In genomic region chr12:80714846-80715245, GRCh38 we compare ENCODE assay signal across 21 cellular contexts. TPM values are rescaled to one million over a fixed set of nuclear protein-coding genes. Genes with fewer than 3 reads are reported as not detected.
DNase-seq lines count a peak whose midpoint lies in the region; ATAC-seq, FAIRE-seq and TF ChIP-seq lines count a peak whose summit lies in the region.
"Had no signal": no experiment of that assay in that cellular context is flagged by ENCODE, and none has a peak within 500 bp of the region (broad histone marks: within the 10 kb centered on the region; RNA-seq: fewer than 3 reads in every experiment).

No MANE protein-coding gene starts in this region.

- H3K27me3 Mint-ChIP-seq in astrocyte (ENCODE audit: low read depth, unreplicated experiment), result peaks cover 66% of the 10 kb centered on the region
- peaks cover 33 to 51% of the 10 kb centered on the region in 2 donors for H3K27me3 Mint-ChIP-seq in stimulated activated naive B cell treated with anti-CD40 and anti-IgM and Interleukin-4, amounts not matched to agents 10 μg/mL and 1 μg/mL and 100 μg/mL, for 72 hours

- intact Hi-C loops in gastrocnemius medialis (cut with DNase I; ENCODE audit: low total_unique reads), result loop anchor here (5.0 kb wide), 1 partner anchor 47 kb away; no protein-coding TSS in a partner anchor

- H3K4me3 Mint-ChIP-seq in astrocyte (ENCODE audit: unreplicated experiment), result no peak overlapping the region
- no peak overlapping the region for H3K4me3 Mint-ChIP-seq in stimulated activated naive B cell treated with anti-CD40 and anti-IgM and Interleukin-4, amounts not matched to agents 10 μg/mL and 1 μg/mL and 100 μg/mL, for 72 hours

- H3K4ac ChIP-seq in mesendoderm (ENCODE audit: low read depth, low read length), result no peak overlapping the region

- H3K4me2 ChIP-seq in astrocyte (ENCODE audit: low read length) (peak overlapping the region; percentile 86), mesendoderm (ENCODE audit: low read length) (no peak overlapping the region)
- H3K4me2 ChIP-seq: BLaER1 had no signal

- H3K9me3 ChIP-seq in ES-I3 (ENCODE audit: control insufficient read depth, insufficient read depth, low read length) (no peaks in the 10 kb centered on the region), astrocyte (ENCODE audit: insufficient read depth, low read depth, low read length) (no peaks in the 10 kb centered on the region), gastrocnemius medialis (no peaks in the 10 kb centered on the region)

- H3K27me3 ChIP-seq in astrocyte (ENCODE audit: insufficient read depth, low read length) (peaks cover 27% of the 10 kb centered on the region), mesendoderm (ENCODE audit: insufficient read depth, low read length, poor library complexity) (no peaks in the 10 kb centered on the region), gastrocnemius medialis (peaks cover 0 to 4% (median 4%) of the 10 kb centered on the region in 3 donors)
- H3K27me3 ChIP-seq: BLaER1 had no signal

- H3K36me3 Mint-ChIP-seq in astrocyte (ENCODE audit: low read depth, unreplicated experiment), result no peaks in the 10 kb centered on the region
- H3K36me3 Mint-ChIP-seq in stimulated activated naive B cell treated with anti-CD40 and anti-IgM and Interleukin-4, amounts not matched to agents 10 μg/mL and 1 μg/mL and 100 μg/mL, for 72 hours, result no peaks in the 10 kb centered on the region

- WGBS in mesendoderm (ENCODE audit: extremely low coverage, insufficient coverage, low lambda C conversion rate), result no CpG with 5 or more reads among the region's 3 CpGs

- no peak overlapping the region for H3K18ac ChIP-seq in mesendoderm (ENCODE audit: low read length)

- H3K79me1 ChIP-seq in mesendoderm (ENCODE audit: low read length), result no peaks in the 10 kb centered on the region

- H3K4me1 ChIP-seq in ES-I3 (ENCODE audit: insufficient read depth, low read length), result peaks cover 9% of the 10 kb centered on the region; the same call in 1 of the 2 replicates
- peaks cover 4% of the 10 kb centered on the region for H3K4me1 ChIP-seq in astrocyte (ENCODE audit: insufficient read depth, low read length)
- H3K4me1 ChIP-seq in mesendoderm (ENCODE audit: control insufficient read depth, low read depth, low read length), result peaks cover 5% of the 10 kb centered on the region
- peaks cover 4 to 10% of the 10 kb centered on the region in 2 donors for H3K4me1 ChIP-seq in gastrocnemius medialis
- H3K4me1 ChIP-seq: BLaER1 had no signal

- H2BK15ac ChIP-seq in mesendoderm (replicated peaks; ENCODE audit: low read depth), result no peak overlapping the region

- no peak overlapping the region for H4K5ac ChIP-seq in mesendoderm (ENCODE audit: low read length)

- no peak overlapping the region for H4K8ac ChIP-seq in mesendoderm (ENCODE audit: low read depth, low read length)

- in situ Hi-C loops in gastrocnemius medialis (cut with MboI; ENCODE audit: low sequenced_read_pairs in 4 of 4), result no loop called here

- H3K56ac ChIP-seq in mesendoderm (ENCODE audit: low read length), result no peak overlapping the region

- H3K9me3 Mint-ChIP-seq in astrocyte (ENCODE audit: unreplicated experiment), result peaks cover 7% of the 10 kb centered on the region
- peaks cover 0 to 3% of the 10 kb centered on the region in 2 donors for H3K9me3 Mint-ChIP-seq in stimulated activated naive B cell treated with anti-CD40 and anti-IgM and Interleukin-4, amounts not matched to agents 10 μg/mL and 1 μg/mL and 100 μg/mL, for 72 hours

- no peaks in the 10 kb centered on the region for H4K20me1 ChIP-seq in astrocyte (ENCODE audit: insufficient read depth, low read length)
- H4K20me1 ChIP-seq: BLaER1 had no signal

- FAIRE-seq in astrocyte (lab: Jason Lieb, UNC), result no peak
- FAIRE-seq: G401.6 had no signal

- H3K36me3 ChIP-seq in ES-I3 (ENCODE audit: insufficient read depth, low read length) (no peaks in the 10 kb centered on the region), astrocyte (ENCODE audit: insufficient read depth, low read length) (no peaks in the 10 kb centered on the region), mesendoderm (ENCODE audit: control insufficient read depth, insufficient read depth, low read length) (no peaks in the 10 kb centered on the region), gastrocnemius medialis (no peaks in the 10 kb centered on the region)
- H3K36me3 ChIP-seq: BLaER1 had no signal

- H3K4me1 Mint-ChIP-seq in astrocyte (ENCODE audit: low read depth, unreplicated experiment), result peaks cover 4% of the 10 kb centered on the region
- H3K4me1 Mint-ChIP-seq in stimulated activated naive B cell treated with anti-CD40 and anti-IgM and Interleukin-4, amounts not matched to agents 10 μg/mL and 1 μg/mL and 100 μg/mL, for 72 hours, result peaks cover 0 to 1% of the 10 kb centered on the region in 2 donors

- no peak overlapping the region for H2BK5ac ChIP-seq in mesendoderm (ENCODE audit: low read length)

- H2AK5ac ChIP-seq in mesendoderm (ENCODE audit: low read length), result no peak overlapping the region

- H3K27ac Mint-ChIP-seq in astrocyte (ENCODE audit: unreplicated experiment), result no peak overlapping the region
- no peak overlapping the region for H3K27ac Mint-ChIP-seq in stimulated activated naive B cell treated with anti-CD40 and anti-IgM and Interleukin-4, amounts not matched to agents 10 μg/mL and 1 μg/mL and 100 μg/mL, for 72 hours

- DNase-seq in astrocyte (ENCODE audit: low read depth), result no peak
- DNase-seq in mesendoderm, result peak; percentile 23
- DNase-seq in gastrocnemius medialis, result no peak
- no peak for DNase-seq in cerebellar cortex (ENCODE audit: low spot score)
- no peak for DNase-seq in HUDEP-2 (lab: John Stamatoyannopoulos, UW; ENCODE audit: unreplicated experiment in 76 of 76)
- DNase-seq in stimulated activated naive B cell treated with anti-CD40 and anti-IgM and Interleukin-4, amounts not matched to agents 10 μg/mL and 1 μg/mL and 100 μg/mL, for 72 hours, result no peak
- DNase-seq: 8988T, DMS79 treated with DMSO at 0.1 percent for 48 hours, IMR-90, Karpas-422, MM.1S, NCI-H1105, NCI-H1694 treated with DMSO at 0.1 percent for 48 hours, NCI-H2107, NCI-H345, NCI-H69, SHP77 treated with DMSO at 0.1 percent for 48 hours had no signal

- H3K79me2 ChIP-seq in astrocyte (ENCODE audit: insufficient read depth, low read length) (no peaks in the 10 kb centered on the region), mesendoderm (ENCODE audit: control insufficient read depth, insufficient read depth, low read length) (no peaks in the 10 kb centered on the region)

- peak overlapping the region; percentile 27; the same call in 1 of the 2 replicates for H3K9ac ChIP-seq in ES-I3 (ENCODE audit: low read depth, low read length)
- no peak overlapping the region for H3K9ac ChIP-seq in astrocyte (ENCODE audit: low read length)
- no peak overlapping the region for H3K9ac ChIP-seq in mesendoderm (ENCODE audit: low read length)
- H3K9ac ChIP-seq: BLaER1 had no signal

- no peak overlapping the region for H3K27ac ChIP-seq in astrocyte (ENCODE audit: low read depth, low read length)
- no peak overlapping the region for H3K27ac ChIP-seq in mesendoderm (ENCODE audit: low read depth, low read length)
- H3K27ac ChIP-seq in gastrocnemius medialis, result peak overlapping the region; percentile 27 to 91 (median 79)
- H3K27ac ChIP-seq: BLaER1 had no signal

- no peak overlapping the region for H3K23ac ChIP-seq in mesendoderm (ENCODE audit: low read length)

- ATAC-seq in gastrocnemius medialis, result no peak
- no peak for ATAC-seq in HG02970 (IDR thresholded peaks at IDR 0.05; ENCODE audit: low FRiP score, unreplicated experiment)
- no peak for ATAC-seq in stimulated activated naive B cell treated with anti-CD40 and anti-IgM and Interleukin-4, amounts not matched to agents 10 μg/mL and 1 μg/mL and 100 μg/mL, for 72 hours (replicated peaks)

- TF ChIP-seq CTCF in astrocyte (IDR thresholded peaks at IDR 0.05; ENCODE audit: insufficient read depth, low read depth, low read length) (no peak), gastrocnemius medialis (IDR thresholded peaks at IDR 0.05 in 4 of 5, conservative IDR thresholded peaks at IDR 0.05 in 1 of 5) (no peak)

- H2AFZ ChIP-seq in astrocyte (ENCODE audit: low read depth, low read length), result no peak overlapping the region

- H3K4me3 ChIP-seq in astrocyte (ENCODE audit: insufficient read depth, low read depth, low read length) (no peak overlapping the region), mesendoderm (ENCODE audit: low read length) (no peak overlapping the region), gastrocnemius medialis (peak overlapping the region in 1 of 4 donors; percentile 51)
- H3K4me3 ChIP-seq: BLaER1 had no signal

- H2BK120ac ChIP-seq in mesendoderm (ENCODE audit: low read depth, low read length), result no peak overlapping the region

- no peak for TF ChIP-seq POLR2A in gastrocnemius medialis (IDR thresholded peaks at IDR 0.05)

RNA-seq across cellular contexts. Expression of gene MYF5, which starts 1.9 kb away (rescaled TPM):
- not detected in 2 replicates for total RNA-seq in astrocyte
- 0.04 TPM for polyA plus RNA-seq in mesendoderm (2013, experiment 1 of 2)
- polyA plus RNA-seq in mesendoderm (2013, experiment 2 of 2), result 0.08 TPM
- total RNA-seq in gastrocnemius medialis, result 1 to 10 TPM; 1.7 to 9.3 (median 5.6) TPM
- total RNA-seq: IMR-90 had no signal
- polyA plus RNA-seq: IMR-90 had no signal

RNA-seq across cellular contexts. Expression of gene MYF6, which starts 7.4 kb away (rescaled TPM):
- total RNA-seq in astrocyte (not detected in 2 replicates), gastrocnemius medialis (1,000 to 10,000 TPM in 2 of 4 donors, 100 to 1,000 TPM in 2; 335 to 1,770 (median 962) TPM)
- 0.08 TPM for polyA plus RNA-seq in mesendoderm (2013, experiment 1 of 2)
- polyA plus RNA-seq in mesendoderm (2013, experiment 2 of 2), result 0.07 TPM
- total RNA-seq: IMR-90 had no signal
- polyA plus RNA-seq: IMR-90 had no signal

Comparison
In these comparisons a context has a peak if more than half of its experiments do, and no peak if none do; other contexts are left out.
1. H3K27ac ChIP-seq: peak in gastrocnemius medialis (4 of 4); none in astrocyte (single experiment) and mesendoderm (single experiment).
2. RNA of gene MYF6, which starts 7.4 kb away (total RNA-seq): 335 to 1,770 TPM in gastrocnemius medialis; not detected in astrocyte; every median in the first group is over 100 times any median in the second.